32 cellular contexts compared by ENCODE assay signal in genomic region chr2:17184512-17184911, GRCh38.
"Had no signal": no experiment of that assay in that cellular context is flagged by ENCODE, and none has a peak within 500 bp of the region (broad histone marks: within the 10 kb centered on the region; RNA-seq: fewer than 3 reads in every experiment).

No MANE protein-coding gene starts in this region.

- H3K27me3 ChIP-seq: ascending aorta, breast epithelium, cardiac muscle cell, colonic mucosa had no signal

- DNase-seq: activated B cell treated with CpG ODN at 0.5 μM for 24 hours; activated CD4-positive, alpha-beta T cell treated with anti-CD3 and anti-CD28 coated beads for 48 hours; activated CD4-positive, alpha-beta T cell treated with anti-CD3 and anti-CD28 coated beads, Interleukin-2, amount 50 U/mL, for 1 hour; activated CD4-positive, alpha-beta T cell treated with anti-CD3 and anti-CD28 coated beads, Interleukin-2, amount 50 U/mL, for 48 hours; activated CD8-positive, alpha-beta memory T cell treated with anti-CD3 and anti-CD28 coated beads for 24 hours; activated CD8-positive, alpha-beta memory T cell treated with anti-CD3 and anti-CD28 coated beads, Interleukin-2, amount 50 U/mL, for 4 hours; activated CD8-positive, alpha-beta T cell treated with anti-CD3 and anti-CD28 coated beads for 36 hours; activated gamma-delta T cell; activated naive CD4-positive, alpha-beta T cell; activated naive CD4-positive, alpha-beta T cell treated with anti-CD3 and anti-CD28 coated beads, Interleukin-2, amount 10 ng/mL, durations not matched to agents 7 days and 5 days; activated naive CD8-positive, alpha-beta T cell treated with anti-CD3 and anti-CD28 coated beads, Interleukin-2, amount 10 ng/mL, durations not matched to agents 7 days and 5 days; activated T-cell treated with anti-CD3 and anti-CD28 coated beads, Interleukin-2, amount 50 U/mL, for 1 hour; activated T-cell treated with anti-CD3 and anti-CD28 coated beads, Interleukin-2, amount 50 U/mL, for 72 hours; central memory CD4-positive, alpha-beta T cell; cerebellar nuclear complex; colonic mucosa; effector CD8-positive, alpha-beta T cell; foreskin fibroblast; head of caudate nucleus; hippocampal formation; T1000; WERI-Rb-1 had no signal

- H3K9me3 Mint-ChIP-seq: activated B cell treated with CpG ODN at 0.5 μM for 24 hours; activated CD8-positive, alpha-beta T cell treated with anti-CD3 and anti-CD28 coated beads for 36 hours; activated naive CD4-positive, alpha-beta T cell treated with anti-CD3 and anti-CD28 coated beads, Interleukin-2, amount 10 ng/mL, durations not matched to agents 7 days and 5 days; activated naive CD8-positive, alpha-beta T cell treated with anti-CD3 and anti-CD28 coated beads, Interleukin-2, amount 10 ng/mL, durations not matched to agents 7 days and 5 days; brain; T-helper 2 cell treated with Interferon-gamma antibody and Interleukin-4, amounts not matched to agents 5 μg/mL and 100 μg/mL, for 36 hours had no signal

- H3K4me1 Mint-ChIP-seq: activated naive CD4-positive, alpha-beta T cell treated with anti-CD3 and anti-CD28 coated beads, Interleukin-2, amount 10 ng/mL, durations not matched to agents 7 days and 5 days; activated naive CD8-positive, alpha-beta T cell treated with anti-CD3 and anti-CD28 coated beads, Interleukin-2, amount 10 ng/mL, durations not matched to agents 7 days and 5 days had no signal

- H3K4me1 ChIP-seq: ascending aorta, breast epithelium, colonic mucosa had no signal

- H3K4me3 Mint-ChIP-seq: activated B cell treated with CpG ODN at 0.5 μM for 24 hours; activated CD8-positive, alpha-beta T cell treated with anti-CD3 and anti-CD28 coated beads for 36 hours; activated naive CD4-positive, alpha-beta T cell treated with anti-CD3 and anti-CD28 coated beads, Interleukin-2, amount 10 ng/mL, durations not matched to agents 7 days and 5 days; activated naive CD8-positive, alpha-beta T cell treated with anti-CD3 and anti-CD28 coated beads, Interleukin-2, amount 10 ng/mL, durations not matched to agents 7 days and 5 days; activated T-cell treated with anti-CD3 and anti-CD28 coated beads, Interleukin-2, amount 50 U/mL, for 72 hours; brain; T-helper 2 cell treated with Interferon-gamma antibody and Interleukin-4, amounts not matched to agents 5 μg/mL and 100 μg/mL, for 36 hours had no signal

- H3K27me3 Mint-ChIP-seq: activated B cell treated with CpG ODN at 0.5 μM for 24 hours; activated CD8-positive, alpha-beta T cell treated with anti-CD3 and anti-CD28 coated beads for 36 hours; activated naive CD4-positive, alpha-beta T cell treated with anti-CD3 and anti-CD28 coated beads, Interleukin-2, amount 10 ng/mL, durations not matched to agents 7 days and 5 days; activated naive CD8-positive, alpha-beta T cell treated with anti-CD3 and anti-CD28 coated beads, Interleukin-2, amount 10 ng/mL, durations not matched to agents 7 days and 5 days; brain had no signal

- H3K9me3 ChIP-seq: ascending aorta, breast epithelium, colonic mucosa had no signal

- H3K4me3 ChIP-seq: ascending aorta, breast epithelium, cardiac muscle cell, colonic mucosa had no signal

- FAIRE-seq: endothelial cell of umbilical vein had no signal

- H3K27ac ChIP-seq: ascending aorta, breast epithelium, cardiac muscle cell, colonic mucosa, epithelial cell of prostate, WERI-Rb-1 had no signal

- H3K36me3 Mint-ChIP-seq: activated naive CD4-positive, alpha-beta T cell treated with anti-CD3 and anti-CD28 coated beads, Interleukin-2, amount 10 ng/mL, durations not matched to agents 7 days and 5 days; activated naive CD4-positive, alpha-beta T cell treated with anti-CD3 and anti-CD28 coated beads, Interleukin-2, amount 50 U/mL, for 72 hours; activated naive CD8-positive, alpha-beta T cell treated with anti-CD3 and anti-CD28 coated beads, Interleukin-2, amount 10 ng/mL, durations not matched to agents 7 days and 5 days; brain had no signal

- H3K27ac Mint-ChIP-seq: activated B cell treated with CpG ODN at 0.5 μM for 24 hours; activated CD8-positive, alpha-beta T cell treated with anti-CD3 and anti-CD28 coated beads for 36 hours; activated naive CD4-positive, alpha-beta T cell treated with anti-CD3 and anti-CD28 coated beads, Interleukin-2, amount 10 ng/mL, durations not matched to agents 7 days and 5 days; activated naive CD4-positive, alpha-beta T cell treated with anti-CD3 and anti-CD28 coated beads, Interleukin-2, amount 50 U/mL, for 72 hours; activated naive CD8-positive, alpha-beta T cell treated with anti-CD3 and anti-CD28 coated beads, Interleukin-2, amount 10 ng/mL, durations not matched to agents 7 days and 5 days; activated T-cell treated with anti-CD3 and anti-CD28 coated beads, Interleukin-2, amount 50 U/mL, for 72 hours; T-helper 2 cell treated with Interferon-gamma antibody and Interleukin-4, amounts not matched to agents 5 μg/mL and 100 μg/mL, for 36 hours had no signal

- H3K36me3 ChIP-seq: ascending aorta, breast epithelium, cardiac muscle cell, colonic mucosa, WERI-Rb-1 had no signal

- ATAC-seq: activated CD4-positive, CD25-positive, alpha-beta regulatory T cell treated with anti-CD3 and anti-CD28 coated beads, Interleukin-2, amount 50 U/mL, for 24 hours; activated CD8-positive, alpha-beta T cell treated with anti-CD3 and anti-CD28 coated beads for 36 hours; activated naive CD4-positive, alpha-beta T cell treated with anti-CD3 and anti-CD28 coated beads, Interleukin-2, amount 50 U/mL, for 72 hours; activated T-cell treated with anti-CD3 and anti-CD28 coated beads, Interleukin-2, amount 50 U/mL, for 72 hours; esophagus mucosa had no signal
